ENCODE assay signal across 9 cellular contexts in the genomic region with DNA sequence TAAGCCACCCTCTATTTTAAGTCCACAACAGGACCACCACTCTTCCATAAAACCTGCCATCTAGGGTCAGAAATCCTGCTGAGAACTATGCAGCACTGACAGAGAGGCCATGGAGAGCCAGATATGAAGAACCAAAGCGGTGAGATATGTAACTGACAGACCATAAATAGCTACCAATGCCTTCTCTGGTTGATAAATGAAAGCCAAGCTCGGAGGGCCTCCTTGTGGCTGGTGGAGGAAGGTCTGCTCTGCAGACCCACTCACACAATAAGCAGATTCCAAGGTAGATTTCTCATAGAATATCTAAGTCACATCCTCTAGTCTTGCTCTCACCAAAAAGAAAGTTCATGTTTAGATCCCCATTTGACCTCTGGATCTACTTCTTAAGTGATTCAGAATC. TPM values are rescaled to one million over a fixed set of nuclear protein-coding genes. Genes with fewer than 3 reads are reported as not detected.
DNase-seq lines count a peak whose midpoint lies in the region; ATAC-seq and TF ChIP-seq lines count a peak whose summit lies in the region.
"Had no signal": no experiment of that assay in that cellular context is flagged by ENCODE, and none has a peak within 500 bp of the region (broad histone marks: within the 10 kb centered on the region; RNA-seq: fewer than 3 reads in every experiment).

No MANE protein-coding gene starts in this region.

- 35% methylated on average over 2 of the region's 2 CpGs for WGBS in hepatocyte (ENCODE audit: low lambda C conversion rate, missing lambda C conversion rate)

- no peaks in the 10 kb centered on the region for H3K36me3 Mint-ChIP-seq in activated naive CD8-positive, alpha-beta T cell treated with anti-CD3 and anti-CD28 coated beads, Interleukin-2, amount 10 ng/mL, durations not matched to agents 7 days and 5 days
- H3K36me3 Mint-ChIP-seq in activated naive CD8-positive, alpha-beta T cell treated with anti-CD3 and anti-CD28 coated beads, Interleukin-2, amount 50 U/mL, for 24 hours (ENCODE audit: low read depth): peaks cover 23% of the 10 kb centered on the region
- H3K36me3 Mint-ChIP-seq in HFFc6 (ENCODE audit: low read depth): peaks cover under 1% of the 10 kb centered on the region; the same call in 1 of the 2 replicates

- H4K20me1 ChIP-seq in hepatocyte (ENCODE audit: insufficient read depth, poor library complexity, severe bottlenecking): peaks cover 17% of the 10 kb centered on the region

- ATAC-seq in activated naive CD8-positive, alpha-beta T cell treated with anti-CD3 and anti-CD28 coated beads, Interleukin-2, amount 10 ng/mL, durations not matched to agents 7 days and 5 days (ENCODE audit: low read depth): peak; percentile 34
- no peak for ATAC-seq in activated naive CD8-positive, alpha-beta T cell treated with anti-CD3 and anti-CD28 coated beads, Interleukin-2, amount 50 U/mL, for 24 hours
- ATAC-seq in thoracic aorta (ENCODE audit: insufficient number of reproducible peaks, low FRiP score, low read depth): no peak

- no peak overlapping the region for H3K27ac ChIP-seq in hepatocyte
- H3K27ac ChIP-seq in thoracic aorta: no peak overlapping the region
- H3K27ac ChIP-seq in effector memory CD4-positive, alpha-beta T cell (ENCODE audit: insufficient read depth, low read length, poor library complexity, severe bottlenecking): no peak overlapping the region

- H3K4me1 Mint-ChIP-seq in activated naive CD8-positive, alpha-beta T cell treated with anti-CD3 and anti-CD28 coated beads, Interleukin-2, amount 10 ng/mL, durations not matched to agents 7 days and 5 days: peaks cover 18% of the 10 kb centered on the region
- H3K4me1 Mint-ChIP-seq in activated naive CD8-positive, alpha-beta T cell treated with anti-CD3 and anti-CD28 coated beads, Interleukin-2, amount 50 U/mL, for 24 hours: peaks cover 23% of the 10 kb centered on the region
- H3K4me1 Mint-ChIP-seq in HFFc6 (ENCODE audit: low read depth): peaks cover 22% of the 10 kb centered on the region

- H3K27ac Mint-ChIP-seq in activated naive CD8-positive, alpha-beta T cell treated with anti-CD3 and anti-CD28 coated beads, Interleukin-2, amount 10 ng/mL, durations not matched to agents 7 days and 5 days: no peak overlapping the region
- no peak overlapping the region for H3K27ac Mint-ChIP-seq in activated naive CD8-positive, alpha-beta T cell treated with anti-CD3 and anti-CD28 coated beads, Interleukin-2, amount 50 U/mL, for 24 hours
- no peak overlapping the region for H3K27ac Mint-ChIP-seq in HFFc6
- H3K27ac Mint-ChIP-seq: stimulated activated naive CD8-positive, alpha-beta T cell treated with anti-CD3 and anti-CD28 coated beads, Interleukin-15, Interleukin-2, amounts not matched to agents 100 ng/mL and 50 ng/mL, for 24 hours had no signal

- no peak overlapping the region for H3K4me3 Mint-ChIP-seq in activated naive CD8-positive, alpha-beta T cell treated with anti-CD3 and anti-CD28 coated beads, Interleukin-2, amount 10 ng/mL, durations not matched to agents 7 days and 5 days
- H3K4me3 Mint-ChIP-seq in activated naive CD8-positive, alpha-beta T cell treated with anti-CD3 and anti-CD28 coated beads, Interleukin-2, amount 50 U/mL, for 24 hours: no peak overlapping the region
- no peak overlapping the region for H3K4me3 Mint-ChIP-seq in HFFc6
- H3K4me3 Mint-ChIP-seq: stimulated activated naive CD8-positive, alpha-beta T cell treated with anti-CD3 and anti-CD28 coated beads, Interleukin-15, Interleukin-2, amounts not matched to agents 100 ng/mL and 50 ng/mL, for 24 hours had no signal

- no peaks in the 10 kb centered on the region for H3K9me3 Mint-ChIP-seq in activated naive CD8-positive, alpha-beta T cell treated with anti-CD3 and anti-CD28 coated beads, Interleukin-2, amount 10 ng/mL, durations not matched to agents 7 days and 5 days
- no peaks in the 10 kb centered on the region for H3K9me3 Mint-ChIP-seq in activated naive CD8-positive, alpha-beta T cell treated with anti-CD3 and anti-CD28 coated beads, Interleukin-2, amount 50 U/mL, for 24 hours
- H3K9me3 Mint-ChIP-seq in HFFc6: no peaks in the 10 kb centered on the region
- H3K9me3 Mint-ChIP-seq: stimulated activated naive CD8-positive, alpha-beta T cell treated with anti-CD3 and anti-CD28 coated beads, Interleukin-15, Interleukin-2, amounts not matched to agents 100 ng/mL and 50 ng/mL, for 24 hours had no signal

- peaks cover 62% of the 10 kb centered on the region for H3K79me2 ChIP-seq in hepatocyte

- H3K27me3 Mint-ChIP-seq in activated naive CD8-positive, alpha-beta T cell treated with anti-CD3 and anti-CD28 coated beads, Interleukin-2, amount 10 ng/mL, durations not matched to agents 7 days and 5 days: no peaks in the 10 kb centered on the region
- no peaks in the 10 kb centered on the region for H3K27me3 Mint-ChIP-seq in activated naive CD8-positive, alpha-beta T cell treated with anti-CD3 and anti-CD28 coated beads, Interleukin-2, amount 50 U/mL, for 24 hours
- H3K27me3 Mint-ChIP-seq in HFFc6 (ENCODE audit: insufficient read depth): no peaks in the 10 kb centered on the region
- H3K27me3 Mint-ChIP-seq: stimulated activated naive CD8-positive, alpha-beta T cell treated with anti-CD3 and anti-CD28 coated beads, Interleukin-15, Interleukin-2, amounts not matched to agents 100 ng/mL and 50 ng/mL, for 24 hours had no signal

- H2AFZ ChIP-seq in hepatocyte: no peak overlapping the region

- H3K4me3 ChIP-seq in hepatocyte (no peak overlapping the region), thoracic aorta (no peak overlapping the region)
- no peak overlapping the region for H3K4me3 ChIP-seq in effector memory CD4-positive, alpha-beta T cell (ENCODE audit: insufficient read depth, low read depth, low read length, poor library complexity, severe bottlenecking)

- H3K36me3 ChIP-seq in hepatocyte (replicated peaks; ENCODE audit: insufficient read depth, low read depth) (peaks cover 3% of the 10 kb centered on the region), thoracic aorta (peaks cover 6% of the 10 kb centered on the region)
- H3K36me3 ChIP-seq in effector memory CD4-positive, alpha-beta T cell (ENCODE audit: control insufficient read depth, insufficient read depth, low read length): peaks cover 23% of the 10 kb centered on the region

- POLR2A ChIA-PET in activated naive CD8-positive, alpha-beta T cell treated with anti-CD3 and anti-CD28 coated beads, Interleukin-2, amount 10 ng/mL, durations not matched to agents 7 days and 5 days (lab: Charles Lee): no interaction called here

- no peak overlapping the region for H3K4me2 ChIP-seq in hepatocyte

- no peaks in the 10 kb centered on the region for H3K9me2 ChIP-seq in hepatocyte (replicated peaks; ENCODE audit: insufficient read depth)

- H3K4me1 ChIP-seq in hepatocyte (ENCODE audit: insufficient read depth) (no peaks in the 10 kb centered on the region), thoracic aorta (ENCODE audit: control insufficient read depth in 1 of 2, low read depth in 2 of 2) (peaks cover 0 to 5% of the 10 kb centered on the region in 2 donors)
- no peaks in the 10 kb centered on the region for H3K4me1 ChIP-seq in effector memory CD4-positive, alpha-beta T cell (ENCODE audit: control insufficient read depth, insufficient read depth, low read length, poor library complexity, severe bottlenecking)

- no peaks in the 10 kb centered on the region for H3K27me3 ChIP-seq in hepatocyte
- H3K27me3 ChIP-seq in thoracic aorta (replicated peaks; ENCODE audit: insufficient read depth): no peaks in the 10 kb centered on the region
- no peaks in the 10 kb centered on the region for H3K27me3 ChIP-seq in effector memory CD4-positive, alpha-beta T cell (replicated peaks; ENCODE audit: control insufficient read depth, insufficient read depth, low read length, poor library complexity, severe bottlenecking)

- no peak for DNase-seq in activated naive CD8-positive, alpha-beta T cell treated with anti-CD3 and anti-CD28 coated beads, Interleukin-2, amount 10 ng/mL, durations not matched to agents 7 days and 5 days
- DNase-seq in activated naive CD8-positive, alpha-beta T cell treated with anti-CD3 and anti-CD28 coated beads, Interleukin-2, amount 50 U/mL, for 24 hours: no peak
- DNase-seq in HFFc6 (peak; percentile 46), NCI-H1105 treated with DMSO at 0.1 percent for 48 hours (lab: John Stamatoyannopoulos, UW) (peak; percentile 57), hepatocyte (ENCODE audit: low spot score) (peak; percentile 69), thoracic aorta (ENCODE audit: low spot score) (no peak)
- peak; percentile 6 for DNase-seq in activated CD4-positive, alpha-beta T cell treated with anti-CD3 and anti-CD28 coated beads, Interleukin-2, amount 50 U/mL, for 1 hour
- no peak for DNase-seq in effector memory CD4-positive, alpha-beta T cell

- H3K9me3 ChIP-seq in hepatocyte (ENCODE audit: low read depth): no peaks in the 10 kb centered on the region
- no peaks in the 10 kb centered on the region for H3K9me3 ChIP-seq in thoracic aorta
- no peaks in the 10 kb centered on the region for H3K9me3 ChIP-seq in effector memory CD4-positive, alpha-beta T cell (ENCODE audit: control insufficient read depth, low read length)

- peak; percentile 82 for TF ChIP-seq CTCF in HFFc6 (IDR thresholded peaks at IDR 0.05)
- TF ChIP-seq CTCF in hepatocyte (IDR thresholded peaks at IDR 0.05; ENCODE audit: poor library complexity): peak; percentile 68
- TF ChIP-seq CTCF in thoracic aorta (IDR thresholded peaks at IDR 0.05): peak; percentile 51

RNA-seq across cellular contexts. Expression of a gene that starts 38.9 kb away (rescaled TPM):
- total RNA-seq in activated naive CD8-positive, alpha-beta T cell treated with anti-CD3 and anti-CD28 coated beads, Interleukin-2, amount 10 ng/mL, durations not matched to agents 7 days and 5 days: 10 to 100 TPM; 23.3 to 23.4 TPM
- 10 to 100 TPM; 46.0 to 54.2 (median 49.9) TPM for total RNA-seq in HFFc6 (2021; fragmentation: NEBNext Ultra II Directional; extraction: Animal tissue kit (Norgen Biotek cat#: 25700))
- total RNA-seq in hepatocyte (99.5 and 102 TPM in 2 replicates), thoracic aorta (10 to 100 TPM; 50.9 to 74.1 TPM)
- polyA plus RNA-seq in hepatocyte: 56.5 and 66.3 TPM in 2 replicates

Comparison
In these comparisons a context has a peak if more than half of its experiments do, and no peak if none do; other contexts are left out.
1. DNase-seq: peak in HFFc6 (single experiment), NCI-H1105 treated with DMSO at 0.1 percent for 48 hours (single experiment), activated CD4-positive, alpha-beta T cell treated with anti-CD3 and anti-CD28 coated beads, Interleukin-2, amount 50 U/mL, for 1 hour (single experiment) and hepatocyte (single experiment); none in activated naive CD8-positive, alpha-beta T cell treated with anti-CD3 and anti-CD28 coated beads, Interleukin-2, amount 10 ng/mL, durations not matched to agents 7 days and 5 days (single experiment), activated naive CD8-positive, alpha-beta T cell treated with anti-CD3 and anti-CD28 coated beads, Interleukin-2, amount 50 U/mL, for 24 hours (single experiment), thoracic aorta (single experiment) and effector memory CD4-positive, alpha-beta T cell (0 of 3).
2. Peak in every context shown above with its lines, with median percentiles within 50 percentile points of each other: CTCF ChIP-seq.